8 cellular contexts compared by ENCODE assay signal in genomic region chr20:37178839-37179670, GRCh38. TPM values are rescaled to one million over a fixed set of nuclear protein-coding genes. Genes with fewer than 3 reads are reported as not detected.
DNase-seq lines count a peak whose midpoint lies in the region; ATAC-seq lines count a peak whose summit lies in the region.

MROH8 (minus strand) TSS chr20:37179548.
RPN2 (plus strand) TSS chr20:37179330; CDS start chr20:37179357, 27 bp downstream.

- peak within 1 kb of the TSS; percentile 86 for H3K27ac ChIP-seq in effector memory CD4-positive, alpha-beta T cell (ENCODE audit: insufficient read depth, low read length, poor library complexity, severe bottlenecking)

- ATAC-seq in GM21360 (IDR thresholded peaks at IDR 0.05; ENCODE audit: unreplicated experiment), result peak; percentile 87

- DNase-seq in COLO829 (ENCODE audit: low spot score) (peak; percentile 91), HT-29 (ENCODE audit: low spot score) (peak; percentile 100), medulla oblongata (ENCODE audit: extremely low spot score) (peak; percentile 97)
- DNase-seq in NK-92 treated with Interleukin-12 subunit alpha and Interleukin-12 subunit beta, amount 100 ng/mL, for 24 hours (lab: John Stamatoyannopoulos, UW), result peak; percentile 94
- DNase-seq in activated CD8-positive, alpha-beta memory T cell treated with anti-CD3 and anti-CD28 coated beads for 4 hours (ENCODE audit: low read depth in 2 of 2), result peak; percentile 90
- peak; percentile 88 to 94 (median 93) for DNase-seq in effector memory CD4-positive, alpha-beta T cell
- peak; percentile 86 to 95 (median 90) for DNase-seq in stimulated activated CD4-positive, alpha-beta T cell treated with anti-CD3 and anti-CD28 coated beads, TNF-alpha, amount 100 ng/mL, for 48 hours (ENCODE audit: low read depth in 3 of 3)

- H3K4me3 ChIP-seq in effector memory CD4-positive, alpha-beta T cell (ENCODE audit: insufficient read depth, low read depth, low read length, poor library complexity, severe bottlenecking), result peak within 1 kb of the TSS; percentile 87

- H3K36me3 ChIP-seq in effector memory CD4-positive, alpha-beta T cell (ENCODE audit: control insufficient read depth, insufficient read depth, low read length), result peaks cover 7% of the 10 kb centered on the region

- H3K9me3 ChIP-seq in effector memory CD4-positive, alpha-beta T cell (ENCODE audit: control insufficient read depth, low read length), result no peaks in the 10 kb centered on the region

- no peaks in the 10 kb centered on the region for H3K27me3 ChIP-seq in effector memory CD4-positive, alpha-beta T cell (replicated peaks; ENCODE audit: control insufficient read depth, insufficient read depth, low read length, poor library complexity, severe bottlenecking)

- H3K4me1 ChIP-seq in effector memory CD4-positive, alpha-beta T cell (ENCODE audit: control insufficient read depth, insufficient read depth, low read length, poor library complexity, severe bottlenecking), result peaks cover 9% of the 10 kb centered on the region

RNA-seq across cellular contexts. Expression of gene MROH8, which starts in this region (rescaled TPM):
- 0.55 TPM in 1 of 2 replicates, not detected in the other for total RNA-seq in HT-29 (2014; rRNA removed; shearing (Covaris generic))

RNA-seq across cellular contexts. Expression of gene RPN2, which starts in this region (rescaled TPM):
- 331 and 338 TPM in 2 replicates for total RNA-seq in HT-29 (2014; rRNA removed; shearing (Covaris generic))

Comparison
In these comparisons a context has a peak if more than half of its experiments do, and no peak if none do; other contexts are left out.
1. Peak in every context shown above with its lines: DNase-seq, ATAC-seq, H3K4me3 ChIP-seq and H3K27ac ChIP-seq.